In genomic region chr18:6210349-6211173, GRCh38 we compare ENCODE assay signal across 19 cellular contexts.
"Had no signal": no experiment of that assay in that cellular context is flagged by ENCODE, and none has a peak within 500 bp of the region (broad histone marks: within the 10 kb centered on the region; RNA-seq: fewer than 3 reads in every experiment).

No MANE protein-coding gene starts in this region.

- H3K4me3 ChIP-seq: cardiac muscle cell, transverse colon had no signal

- H3K4me1 ChIP-seq: transverse colon had no signal

- H3K27ac ChIP-seq: cardiac muscle cell, epithelial cell of prostate, neutrophil, transverse colon had no signal

- ATAC-seq: activated CD8-positive, alpha-beta T cell treated with anti-CD3 and anti-CD28 coated beads for 36 hours; activated T-cell treated with anti-CD3 and anti-CD28 coated beads, Interleukin-2, amount 50 U/mL, for 4 hours; left cardiac atrium; naive thymus-derived CD8-positive, alpha-beta T cell; WTC11 had no signal

- DNase-seq: activated CD4-positive, alpha-beta T cell treated with anti-CD3 and anti-CD28 coated beads for 4 hours; activated CD8-positive, alpha-beta T cell treated with anti-CD3 and anti-CD28 coated beads for 36 hours; activated effector memory CD4-positive, alpha-beta T cell treated with Interleukin-2 at 50 U/mL for 16 hours; activated naive CD4-positive, alpha-beta T cell treated with anti-CD3 and anti-CD28 coated beads, Interleukin-2, amount 50 U/mL, for 16 hours; activated T-cell treated with anti-CD3 and anti-CD28 coated beads, Interleukin-2, amount 50 U/mL, for 4 hours; head of caudate nucleus; left cardiac atrium; naive thymus-derived CD8-positive, alpha-beta T cell; retina; stimulated activated CD4-positive, alpha-beta T cell treated with anti-CD3 and anti-CD28 coated beads, Interleukin-2, amount 100 ng/mL, for 48 hours; stimulated activated naive CD4-positive, alpha-beta T cell treated with Interleukin-2 at 50 U/mL for 16 hours; T-helper 2 cell; transverse colon had no signal

- FAIRE-seq: astrocyte, frontal cortex had no signal

- H3K27me3 ChIP-seq: cardiac muscle cell, neutrophil, transverse colon had no signal

- H3K36me3 ChIP-seq: cardiac muscle cell, neutrophil, transverse colon had no signal

- H3K9me3 ChIP-seq: neutrophil, transverse colon had no signal
